ENCODE assay signal across 19 cellular contexts in genomic region chr5:52706775-52707174, GRCh38.
"Had no signal": no experiment of that assay in that cellular context is flagged by ENCODE, and none has a peak within 500 bp of the region (broad histone marks: within the 10 kb centered on the region; RNA-seq: fewer than 3 reads in every experiment).

No MANE protein-coding gene starts in this region.

- H3K4me3 ChIP-seq: esophagus squamous epithelium, gastroesophageal sphincter, tibial artery, upper lobe of right lung, vagina had no signal

- H3K27me3 Mint-ChIP-seq: dendritic cell treated with granulocyte-macrophage colony-stimulating factor and Interleukin-4, amounts not matched to agents 40 ng/mL and 50 ng/mL, for 4 days; effector memory CD8-positive, alpha-beta T cell had no signal

- H3K4me3 Mint-ChIP-seq: dendritic cell treated with granulocyte-macrophage colony-stimulating factor and Interleukin-4, amounts not matched to agents 40 ng/mL and 50 ng/mL, for 4 days; effector memory CD8-positive, alpha-beta T cell; nephron progenitor cell had no signal

- H3K27ac Mint-ChIP-seq: dendritic cell treated with granulocyte-macrophage colony-stimulating factor and Interleukin-4, amounts not matched to agents 40 ng/mL and 50 ng/mL, for 4 days; effector memory CD8-positive, alpha-beta T cell; nephron progenitor cell had no signal

- FAIRE-seq: colon, kidney, small intestine had no signal

- H3K36me3 ChIP-seq: esophagus squamous epithelium, gastroesophageal sphincter, neutrophil, tibial artery, upper lobe of right lung, vagina had no signal

- H3K9me3 Mint-ChIP-seq: dendritic cell treated with granulocyte-macrophage colony-stimulating factor and Interleukin-4, amounts not matched to agents 40 ng/mL and 50 ng/mL, for 4 days; effector memory CD8-positive, alpha-beta T cell; nephron progenitor cell had no signal

- DNase-seq: effector memory CD8-positive, alpha-beta T cell; esophagus squamous epithelium; foreskin fibroblast; glutamatergic neuron; kidney; left cardiac atrium; naive thymus-derived CD4-positive, alpha-beta T cell; nephron progenitor cell; posterior cingulate gyrus; small intestine; stimulated activated CD4-positive, alpha-beta T cell treated with anti-CD3 and anti-CD28 coated beads, Interleukin-12 subunit alpha, Interleukin-12 subunit beta, amount 100 ng/mL, for 4 hours; stimulated activated naive CD4-positive, alpha-beta T cell; tibial artery; upper lobe of right lung had no signal

- H3K4me1 ChIP-seq: vagina had no signal

- ATAC-seq: effector memory CD8-positive, alpha-beta T cell; gastroesophageal sphincter; left cardiac atrium; naive thymus-derived CD4-positive, alpha-beta T cell; upper lobe of right lung had no signal

- H3K9me3 ChIP-seq: esophagus squamous epithelium, gastroesophageal sphincter, neutrophil, tibial artery, upper lobe of right lung, vagina had no signal

- H3K27me3 ChIP-seq: esophagus squamous epithelium, gastroesophageal sphincter, neutrophil, tibial artery, upper lobe of right lung, vagina had no signal

- H3K27ac ChIP-seq: esophagus squamous epithelium, gastroesophageal sphincter, neutrophil, upper lobe of right lung, vagina had no signal
